In genomic region chr19:45780448-45781281, GRCh38 we compare ENCODE assay signal across 13 cellular contexts. TPM values are rescaled to one million over a fixed set of nuclear protein-coding genes. Genes with fewer than 3 reads are reported as not detected.
DNase-seq lines count a peak whose midpoint lies in the region; ATAC-seq and TF ChIP-seq lines count a peak whose summit lies in the region.
"Had no signal": no experiment of that assay in that cellular context is flagged by ENCODE, and none has a peak within 500 bp of the region (broad histone marks: within the 10 kb centered on the region; RNA-seq: fewer than 3 reads in every experiment).

No MANE protein-coding gene starts in this region.

- H3K27me3 Mint-ChIP-seq in natural killer cell (ENCODE audit: low read depth in 2 of 2) (peaks cover 9 to 12% of the 10 kb centered on the region in 2 donors), nephron progenitor cell (ENCODE audit: low read depth, poor library complexity) (peaks cover 3% of the 10 kb centered on the region)
- peaks cover 7% of the 10 kb centered on the region in 2 donors for H3K27me3 Mint-ChIP-seq in natural killer cell treated with Interleukin-12 subunit alpha and Interleukin-12 subunit beta and Interleukin-15 and Interleukin-18, amount 100 ng/mL, for 72 hours

- H3K9me3 ChIP-seq in left lung: no peaks in the 10 kb centered on the region

- TF ChIP-seq CTCF in natural killer cell (IDR thresholded peaks at IDR 0.05) (no peak), choroid plexus epithelial cell (conservative IDR thresholded peaks at IDR 0.05; ENCODE audit: low read depth, low read length) (no peak), nephron progenitor cell (IDR thresholded peaks at IDR 0.05) (no peak), left lung (IDR thresholded peaks at IDR 0.05) (no peak)

- DNase-seq in natural killer cell: no peak
- DNase-seq in natural killer cell treated with Interleukin-12 subunit alpha and Interleukin-12 subunit beta and Interleukin-15 and Interleukin-18, amount 100 ng/mL, for 72 hours (ENCODE audit: low spot score): no peak
- DNase-seq in choroid plexus epithelial cell (ENCODE audit: low read depth): no peak
- DNase-seq in nephron progenitor cell: no peak
- DNase-seq in germinal center (ENCODE audit: low spot score): no peak
- no peak for DNase-seq in left lung
- no peak for DNase-seq in NCI-H1694 treated with DMSO at 0.1 percent for 48 hours (lab: John Stamatoyannopoulos, UW)
- DNase-seq: activated CD4-positive, alpha-beta T cell treated with anti-CD3 and anti-CD28 coated beads, Interleukin-2, amount 10 ng/mL, durations not matched to agents 24 days and 14 days; CD4-positive, alpha-beta memory T cell; MM.1S had no signal

- H3K36me3 ChIP-seq in left lung: peaks cover 0 to 26% of the 10 kb centered on the region in 2 donors

- intact Hi-C loops in natural killer cell (cut with micrococcal nuclease) (no loop called here), left lung (cut with DNase I) (no loop called here)

- ATAC-seq in natural killer cell (no peak), GM18502 (IDR thresholded peaks at IDR 0.05; ENCODE audit: poor library complexity, unreplicated experiment) (no peak), left lung (no peak)
- no peak for ATAC-seq in natural killer cell treated with Interleukin-12 subunit alpha and Interleukin-12 subunit beta and Interleukin-15 and Interleukin-18, amount 100 ng/mL, for 72 hours

- H3K4me3 Mint-ChIP-seq in natural killer cell: peak overlapping the region; percentile 25
- no peak overlapping the region for H3K4me3 Mint-ChIP-seq in natural killer cell treated with Interleukin-12 subunit alpha and Interleukin-12 subunit beta and Interleukin-15 and Interleukin-18, amount 100 ng/mL, for 72 hours
- peak overlapping the region; percentile 25 for H3K4me3 Mint-ChIP-seq in nephron progenitor cell

- H3K4me1 Mint-ChIP-seq in natural killer cell: peaks cover 21 to 34% of the 10 kb centered on the region in 2 donors
- H3K4me1 Mint-ChIP-seq in natural killer cell treated with Interleukin-12 subunit alpha and Interleukin-12 subunit beta and Interleukin-15 and Interleukin-18, amount 100 ng/mL, for 72 hours (ENCODE audit: low read depth in 2 of 2): peaks cover 15 to 25% of the 10 kb centered on the region in 2 donors
- H3K4me1 Mint-ChIP-seq in nephron progenitor cell: peaks cover 54% of the 10 kb centered on the region

- H3K36me3 Mint-ChIP-seq in natural killer cell: no peaks in the 10 kb centered on the region
- H3K36me3 Mint-ChIP-seq in natural killer cell treated with Interleukin-12 subunit alpha and Interleukin-12 subunit beta and Interleukin-15 and Interleukin-18, amount 100 ng/mL, for 72 hours: no peaks in the 10 kb centered on the region
- H3K36me3 Mint-ChIP-seq in nephron progenitor cell (ENCODE audit: low read depth): peaks cover 23% of the 10 kb centered on the region

- peaks cover 0 to 96% of the 10 kb centered on the region in 2 donors for H3K27me3 ChIP-seq in left lung

- H3K27ac ChIP-seq in left lung: no peak overlapping the region

- H3K4me3 ChIP-seq in choroid plexus epithelial cell (ENCODE audit: low read depth, low read length): peak overlapping the region; percentile 23
- H3K4me3 ChIP-seq in left lung: peak overlapping the region in 1 of 2 donors; percentile 35
- H3K4me3 ChIP-seq: GM12878 had no signal

- H3K4me1 ChIP-seq in left lung: peaks cover 11 to 42% of the 10 kb centered on the region in 2 donors

- H3K27ac Mint-ChIP-seq in natural killer cell (peak overlapping the region in 1 of 2 donors; percentile 90), nephron progenitor cell (no peak overlapping the region)
- no peak overlapping the region for H3K27ac Mint-ChIP-seq in natural killer cell treated with Interleukin-12 subunit alpha and Interleukin-12 subunit beta and Interleukin-15 and Interleukin-18, amount 100 ng/mL, for 72 hours
- H3K27ac Mint-ChIP-seq: activated CD4-positive, alpha-beta T cell treated with anti-CD3 and anti-CD28 coated beads, Interleukin-2, amount 10 ng/mL, durations not matched to agents 24 days and 14 days had no signal

- H3K9me3 Mint-ChIP-seq in natural killer cell (no peaks in the 10 kb centered on the region), nephron progenitor cell (no peaks in the 10 kb centered on the region)
- no peaks in the 10 kb centered on the region for H3K9me3 Mint-ChIP-seq in natural killer cell treated with Interleukin-12 subunit alpha and Interleukin-12 subunit beta and Interleukin-15 and Interleukin-18, amount 100 ng/mL, for 72 hours
- H3K9me3 Mint-ChIP-seq: activated CD4-positive, alpha-beta T cell treated with anti-CD3 and anti-CD28 coated beads, Interleukin-2, amount 10 ng/mL, durations not matched to agents 24 days and 14 days; CD4-positive, alpha-beta memory T cell had no signal

RNA-seq across cellular contexts. Expression of gene DMPK, which starts 1.6 kb away (rescaled TPM):
- total RNA-seq in natural killer cell: 10 to 100 TPM; 48.1 to 67.5 (median 49.8) TPM
- total RNA-seq in natural killer cell treated with Interleukin-12 subunit alpha and Interleukin-12 subunit beta and Interleukin-15 and Interleukin-18, amount 100 ng/mL, for 72 hours: 10 to 100 TPM; 40.8 to 51.1 TPM
- total RNA-seq in left lung: 10 to 100 TPM; 44.6 to 50.0 TPM

RNA-seq across cellular contexts. Expression of gene SIX5, which starts 11.6 kb away (rescaled TPM):
- total RNA-seq in natural killer cell (1 to 10 TPM; 2.1 to 3.3 (median 3.1) TPM), left lung (10 to 100 TPM; 14.0 to 21.7 TPM)
- total RNA-seq in natural killer cell treated with Interleukin-12 subunit alpha and Interleukin-12 subunit beta and Interleukin-15 and Interleukin-18, amount 100 ng/mL, for 72 hours: 1 to 10 TPM; 3.0 to 3.6 TPM

RNA-seq across cellular contexts. Expression of gene DMWD, which starts 12.0 kb away (rescaled TPM):
- total RNA-seq in natural killer cell (10 to 100 TPM; 66.2 to 82.1 (median 66.3) TPM), left lung (10 to 100 TPM; 49.0 to 49.3 TPM)
- 10 to 100 TPM; 51.3 to 76.6 TPM for total RNA-seq in natural killer cell treated with Interleukin-12 subunit alpha and Interleukin-12 subunit beta and Interleukin-15 and Interleukin-18, amount 100 ng/mL, for 72 hours

RNA-seq across cellular contexts. Expression of gene RSPH6A, which starts 34.4 kb away (rescaled TPM):
- total RNA-seq in natural killer cell (under 1 TPM; 0.18 to 0.63 (median 0.31) TPM), left lung (under 1 TPM in 1 of 2 donors, not detected in 1; 0.13 TPM)
- under 1 TPM; 0.38 to 0.98 TPM for total RNA-seq in natural killer cell treated with Interleukin-12 subunit alpha and Interleukin-12 subunit beta and Interleukin-15 and Interleukin-18, amount 100 ng/mL, for 72 hours
- total RNA-seq: mesenteric fat pad had no signal

RNA-seq across cellular contexts. Expression of gene MEIOSIN, which starts 47.4 kb away (rescaled TPM):
- not detected for total RNA-seq in natural killer cell
- total RNA-seq in natural killer cell treated with Interleukin-12 subunit alpha and Interleukin-12 subunit beta and Interleukin-15 and Interleukin-18, amount 100 ng/mL, for 72 hours: not detected
- not detected for total RNA-seq in left lung
- total RNA-seq: activated CD4-positive, alpha-beta T cell treated with anti-CD3 and anti-CD28 coated beads, Interleukin-2, amount 10 ng/mL, durations not matched to agents 24 days and 14 days; CD4-positive, alpha-beta memory T cell; mesenteric fat pad had no signal
